ENCODE assay signal across 1 cellular context in the genomic region with DNA sequence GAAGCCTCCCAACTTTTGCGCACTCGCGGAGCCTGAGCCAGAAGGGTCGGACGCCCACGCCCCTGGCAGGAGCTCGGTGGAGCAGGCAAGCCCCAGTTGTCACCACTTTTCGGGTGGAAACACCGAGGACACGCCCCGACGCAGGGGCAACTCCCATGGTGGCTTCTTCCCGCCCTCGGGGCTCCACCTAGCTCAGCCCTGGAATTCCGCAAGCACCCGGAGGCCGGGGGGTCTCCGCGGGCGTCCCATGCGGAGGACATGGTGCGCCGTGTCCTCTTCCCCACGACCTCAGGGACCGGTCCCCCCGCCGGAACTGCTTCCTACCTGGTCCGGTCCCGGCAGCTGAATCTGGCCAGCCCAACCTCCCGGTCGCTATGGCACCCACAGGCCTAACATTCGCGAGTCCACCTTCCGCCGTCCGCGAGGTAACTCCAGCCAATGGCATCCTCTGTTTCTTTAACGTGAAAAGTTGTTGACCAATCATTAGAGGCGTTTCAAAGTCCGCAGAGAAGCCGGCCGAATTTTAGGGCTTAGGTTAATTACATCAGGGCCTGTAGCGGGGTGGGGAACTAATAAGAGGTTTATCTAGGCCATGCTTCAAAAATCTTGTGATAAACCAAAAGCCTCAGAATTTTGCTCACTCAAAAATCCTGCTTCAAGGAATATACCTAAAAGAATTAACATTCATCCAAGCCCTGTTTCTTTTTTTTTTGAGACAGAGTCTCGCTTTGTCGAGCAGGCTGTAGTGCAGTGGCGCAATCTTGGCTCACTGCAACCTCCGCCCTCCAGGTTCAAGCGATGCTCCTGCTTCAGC.
A peak's percentile ranks its signal among the peaks of the same experiment; 100 is the strongest.
TF ChIP-seq lines count a peak whose summit lies in the region.

A gene with protein sequence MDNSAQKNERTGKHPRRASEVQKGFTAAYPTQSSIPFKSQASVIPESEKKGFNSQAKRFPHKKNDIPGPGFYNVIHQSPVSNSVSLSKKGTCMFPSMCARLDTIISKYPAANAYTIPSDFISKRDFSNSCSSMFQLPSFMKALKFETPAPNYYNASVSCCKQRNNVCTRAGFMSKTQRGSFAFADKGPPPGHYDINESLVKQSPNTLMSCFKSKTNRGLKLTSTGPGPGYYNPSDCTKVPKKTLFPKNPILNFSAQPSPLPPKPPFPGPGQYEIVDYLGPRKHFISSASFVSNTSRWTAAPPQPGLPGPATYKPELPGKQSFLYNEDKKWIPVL (minus strand): TSS at position 433 of the 814 bp plus-strand sequence. CDS start 12,394 bp downstream, outside the sequence.

TF ChIP-seq in H1, 55 proteins besides CTCF, POLR2A, EP300 and RAD21:
- TF ChIP-seq TBP (IDR thresholded peaks at IDR 0.05; ENCODE audit: low read depth, low read length): peak; percentile 46; the same call in 1 of the 2 replicates
- TF ChIP-seq, protein P1, sequence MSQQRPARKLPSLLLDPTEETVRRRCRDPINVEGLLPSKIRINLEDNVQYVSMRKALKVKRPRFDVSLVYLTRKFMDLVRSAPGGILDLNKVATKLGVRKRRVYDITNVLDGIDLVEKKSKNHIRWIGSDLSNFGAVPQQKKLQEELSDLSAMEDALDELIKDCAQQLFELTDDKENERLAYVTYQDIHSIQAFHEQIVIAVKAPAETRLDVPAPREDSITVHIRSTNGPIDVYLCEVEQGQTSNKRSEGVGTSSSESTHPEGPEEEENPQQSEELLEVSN (IDR thresholded peaks at IDR 0.05): peak; percentile 14; the same call in 1 of the 2 replicates
- no peak for TF ChIP-seq JUND (IDR thresholded peaks at IDR 0.05; ENCODE audit: low read length)
- peak in 1 of 2 experiments; percentile 68; a peak in 1 of 4 replicates for TF ChIP-seq HDAC2 (IDR thresholded peaks at IDR 0.05; ENCODE audit: borderline replicate concordance in 1 of 2, low read depth in 2 of 2, low read length in 2 of 2)
- TF ChIP-seq CEBPB (IDR thresholded peaks at IDR 0.05; ENCODE audit: low read depth, low read length): peak; percentile 65; the same call in 1 of the 2 replicates
- TF ChIP-seq NANOG (IDR thresholded peaks at IDR 0.05; ENCODE audit: insufficient read depth, low read depth, low read length, poor library complexity, severe bottlenecking): no peak
- TF ChIP-seq SP1 (IDR thresholded peaks at IDR 0.05; ENCODE audit: low read depth, low read length): peak; percentile 93
- no peak for TF ChIP-seq NRF1 (IDR thresholded peaks at IDR 0.05; ENCODE audit: low read depth, low read length)
- TF ChIP-seq CBX5 (IDR thresholded peaks at IDR 0.05; ENCODE audit: low read depth, low read length): no peak
- TF ChIP-seq CHD2 (IDR thresholded peaks at IDR 0.05; ENCODE audit: low read length): peak; percentile 80
- no peak for TF ChIP-seq ASH2L (IDR thresholded peaks at IDR 0.05; ENCODE audit: low read length)
- TF ChIP-seq SIRT6 (IDR thresholded peaks at IDR 0.05; ENCODE audit: low read length): no peak
- no peak for TF ChIP-seq RXRA (IDR thresholded peaks at IDR 0.05; ENCODE audit: insufficient read depth, low read depth, low read length)
- TF ChIP-seq JUN (IDR thresholded peaks at IDR 0.05; ENCODE audit: low read depth, low read length): no peak
- no peak for TF ChIP-seq HDAC6 (IDR thresholded peaks at IDR 0.05; ENCODE audit: low read depth, low read length)
- TF ChIP-seq, protein P2, sequence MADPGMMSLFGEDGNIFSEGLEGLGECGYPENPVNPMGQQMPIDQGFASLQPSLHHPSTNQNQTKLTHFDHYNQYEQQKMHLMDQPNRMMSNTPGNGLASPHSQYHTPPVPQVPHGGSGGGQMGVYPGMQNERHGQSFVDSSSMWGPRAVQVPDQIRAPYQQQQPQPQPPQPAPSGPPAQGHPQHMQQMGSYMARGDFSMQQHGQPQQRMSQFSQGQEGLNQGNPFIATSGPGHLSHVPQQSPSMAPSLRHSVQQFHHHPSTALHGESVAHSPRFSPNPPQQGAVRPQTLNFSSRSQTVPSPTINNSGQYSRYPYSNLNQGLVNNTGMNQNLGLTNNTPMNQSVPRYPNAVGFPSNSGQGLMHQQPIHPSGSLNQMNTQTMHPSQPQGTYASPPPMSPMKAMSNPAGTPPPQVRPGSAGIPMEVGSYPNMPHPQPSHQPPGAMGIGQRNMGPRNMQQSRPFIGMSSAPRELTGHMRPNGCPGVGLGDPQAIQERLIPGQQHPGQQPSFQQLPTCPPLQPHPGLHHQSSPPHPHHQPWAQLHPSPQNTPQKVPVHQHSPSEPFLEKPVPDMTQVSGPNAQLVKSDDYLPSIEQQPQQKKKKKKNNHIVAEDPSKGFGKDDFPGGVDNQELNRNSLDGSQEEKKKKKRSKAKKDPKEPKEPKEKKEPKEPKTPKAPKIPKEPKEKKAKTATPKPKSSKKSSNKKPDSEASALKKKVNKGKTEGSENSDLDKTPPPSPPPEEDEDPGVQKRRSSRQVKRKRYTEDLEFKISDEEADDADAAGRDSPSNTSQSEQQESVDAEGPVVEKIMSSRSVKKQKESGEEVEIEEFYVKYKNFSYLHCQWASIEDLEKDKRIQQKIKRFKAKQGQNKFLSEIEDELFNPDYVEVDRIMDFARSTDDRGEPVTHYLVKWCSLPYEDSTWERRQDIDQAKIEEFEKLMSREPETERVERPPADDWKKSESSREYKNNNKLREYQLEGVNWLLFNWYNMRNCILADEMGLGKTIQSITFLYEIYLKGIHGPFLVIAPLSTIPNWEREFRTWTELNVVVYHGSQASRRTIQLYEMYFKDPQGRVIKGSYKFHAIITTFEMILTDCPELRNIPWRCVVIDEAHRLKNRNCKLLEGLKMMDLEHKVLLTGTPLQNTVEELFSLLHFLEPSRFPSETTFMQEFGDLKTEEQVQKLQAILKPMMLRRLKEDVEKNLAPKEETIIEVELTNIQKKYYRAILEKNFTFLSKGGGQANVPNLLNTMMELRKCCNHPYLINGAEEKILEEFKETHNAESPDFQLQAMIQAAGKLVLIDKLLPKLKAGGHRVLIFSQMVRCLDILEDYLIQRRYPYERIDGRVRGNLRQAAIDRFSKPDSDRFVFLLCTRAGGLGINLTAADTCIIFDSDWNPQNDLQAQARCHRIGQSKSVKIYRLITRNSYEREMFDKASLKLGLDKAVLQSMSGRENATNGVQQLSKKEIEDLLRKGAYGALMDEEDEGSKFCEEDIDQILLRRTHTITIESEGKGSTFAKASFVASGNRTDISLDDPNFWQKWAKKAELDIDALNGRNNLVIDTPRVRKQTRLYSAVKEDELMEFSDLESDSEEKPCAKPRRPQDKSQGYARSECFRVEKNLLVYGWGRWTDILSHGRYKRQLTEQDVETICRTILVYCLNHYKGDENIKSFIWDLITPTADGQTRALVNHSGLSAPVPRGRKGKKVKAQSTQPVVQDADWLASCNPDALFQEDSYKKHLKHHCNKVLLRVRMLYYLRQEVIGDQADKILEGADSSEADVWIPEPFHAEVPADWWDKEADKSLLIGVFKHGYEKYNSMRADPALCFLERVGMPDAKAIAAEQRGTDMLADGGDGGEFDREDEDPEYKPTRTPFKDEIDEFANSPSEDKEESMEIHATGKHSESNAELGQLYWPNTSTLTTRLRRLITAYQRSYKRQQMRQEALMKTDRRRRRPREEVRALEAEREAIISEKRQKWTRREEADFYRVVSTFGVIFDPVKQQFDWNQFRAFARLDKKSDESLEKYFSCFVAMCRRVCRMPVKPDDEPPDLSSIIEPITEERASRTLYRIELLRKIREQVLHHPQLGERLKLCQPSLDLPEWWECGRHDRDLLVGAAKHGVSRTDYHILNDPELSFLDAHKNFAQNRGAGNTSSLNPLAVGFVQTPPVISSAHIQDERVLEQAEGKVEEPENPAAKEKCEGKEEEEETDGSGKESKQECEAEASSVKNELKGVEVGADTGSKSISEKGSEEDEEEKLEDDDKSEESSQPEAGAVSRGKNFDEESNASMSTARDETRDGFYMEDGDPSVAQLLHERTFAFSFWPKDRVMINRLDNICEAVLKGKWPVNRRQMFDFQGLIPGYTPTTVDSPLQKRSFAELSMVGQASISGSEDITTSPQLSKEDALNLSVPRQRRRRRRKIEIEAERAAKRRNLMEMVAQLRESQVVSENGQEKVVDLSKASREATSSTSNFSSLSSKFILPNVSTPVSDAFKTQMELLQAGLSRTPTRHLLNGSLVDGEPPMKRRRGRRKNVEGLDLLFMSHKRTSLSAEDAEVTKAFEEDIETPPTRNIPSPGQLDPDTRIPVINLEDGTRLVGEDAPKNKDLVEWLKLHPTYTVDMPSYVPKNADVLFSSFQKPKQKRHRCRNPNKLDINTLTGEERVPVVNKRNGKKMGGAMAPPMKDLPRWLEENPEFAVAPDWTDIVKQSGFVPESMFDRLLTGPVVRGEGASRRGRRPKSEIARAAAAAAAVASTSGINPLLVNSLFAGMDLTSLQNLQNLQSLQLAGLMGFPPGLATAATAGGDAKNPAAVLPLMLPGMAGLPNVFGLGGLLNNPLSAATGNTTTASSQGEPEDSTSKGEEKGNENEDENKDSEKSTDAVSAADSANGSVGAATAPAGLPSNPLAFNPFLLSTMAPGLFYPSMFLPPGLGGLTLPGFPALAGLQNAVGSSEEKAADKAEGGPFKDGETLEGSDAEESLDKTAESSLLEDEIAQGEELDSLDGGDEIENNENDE (IDR thresholded peaks at IDR 0.05; ENCODE audit: insufficient replicate concordance, low read length): no peak
- no peak for TF ChIP-seq CBX8 (IDR thresholded peaks at IDR 0.05; ENCODE audit: borderline replicate concordance, low read depth, low read length)
- TF ChIP-seq TAF1 (IDR thresholded peaks at IDR 0.05; ENCODE audit: low read depth, low read length): peak; percentile 60; the same call in 1 of the 2 replicates
- 0 out of 2 replicates have a peak, but pooled peaks have one; percentile 41 for TF ChIP-seq POLR2AphosphoS5 (IDR thresholded peaks at IDR 0.05; ENCODE audit: low read depth, low read length)
- peak; percentile 77 for TF ChIP-seq PHF8 (conservative IDR thresholded peaks at IDR 0.05; ENCODE audit: low read depth, low read length)
- TF ChIP-seq, protein P3, sequence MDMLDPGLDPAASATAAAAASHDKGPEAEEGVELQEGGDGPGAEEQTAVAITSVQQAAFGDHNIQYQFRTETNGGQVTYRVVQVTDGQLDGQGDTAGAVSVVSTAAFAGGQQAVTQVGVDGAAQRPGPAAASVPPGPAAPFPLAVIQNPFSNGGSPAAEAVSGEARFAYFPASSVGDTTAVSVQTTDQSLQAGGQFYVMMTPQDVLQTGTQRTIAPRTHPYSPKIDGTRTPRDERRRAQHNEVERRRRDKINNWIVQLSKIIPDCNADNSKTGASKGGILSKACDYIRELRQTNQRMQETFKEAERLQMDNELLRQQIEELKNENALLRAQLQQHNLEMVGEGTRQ (IDR thresholded peaks at IDR 0.05; ENCODE audit: low read length): no peak
- no peak for TF ChIP-seq SUZ12 (IDR thresholded peaks at IDR 0.05; ENCODE audit: low read length)
- TF ChIP-seq SP2 (IDR thresholded peaks at IDR 0.05; ENCODE audit: low read length): no peak
- no peak for TF ChIP-seq EGR1 (IDR thresholded peaks at IDR 0.05; ENCODE audit: borderline replicate concordance, low read depth, low read length)
- no peak for TF ChIP-seq TEAD4 (IDR thresholded peaks at IDR 0.05; ENCODE audit: low read depth, low read length)
- TF ChIP-seq YY1 (IDR thresholded peaks at IDR 0.05; ENCODE audit: low read depth, low read length): no peak
- TF ChIP-seq FOSL1 (IDR thresholded peaks at IDR 0.05; ENCODE audit: insufficient read depth, low read depth, low read length): no peak
- TF ChIP-seq KDM1A (IDR thresholded peaks at IDR 0.05; ENCODE audit: borderline replicate concordance, low read length): no peak
- TF ChIP-seq RNF2 (IDR thresholded peaks at IDR 0.05; ENCODE audit: borderline replicate concordance, low read depth, low read length, missing control alignments, poor library complexity, severe bottlenecking): no peak
- TF ChIP-seq, protein P4, sequence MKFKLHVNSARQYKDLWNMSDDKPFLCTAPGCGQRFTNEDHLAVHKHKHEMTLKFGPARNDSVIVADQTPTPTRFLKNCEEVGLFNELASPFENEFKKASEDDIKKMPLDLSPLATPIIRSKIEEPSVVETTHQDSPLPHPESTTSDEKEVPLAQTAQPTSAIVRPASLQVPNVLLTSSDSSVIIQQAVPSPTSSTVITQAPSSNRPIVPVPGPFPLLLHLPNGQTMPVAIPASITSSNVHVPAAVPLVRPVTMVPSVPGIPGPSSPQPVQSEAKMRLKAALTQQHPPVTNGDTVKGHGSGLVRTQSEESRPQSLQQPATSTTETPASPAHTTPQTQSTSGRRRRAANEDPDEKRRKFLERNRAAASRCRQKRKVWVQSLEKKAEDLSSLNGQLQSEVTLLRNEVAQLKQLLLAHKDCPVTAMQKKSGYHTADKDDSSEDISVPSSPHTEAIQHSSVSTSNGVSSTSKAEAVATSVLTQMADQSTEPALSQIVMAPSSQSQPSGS (IDR thresholded peaks at IDR 0.05; ENCODE audit: low read length): no peak
- TF ChIP-seq MAFK (IDR thresholded peaks at IDR 0.05; ENCODE audit: low read depth, low read length): no peak
- TF ChIP-seq CHD1 (IDR thresholded peaks at IDR 0.05; ENCODE audit: low read depth, low read length): no peak
- peak; percentile 93 for TF ChIP-seq KDM4A (IDR thresholded peaks at IDR 0.05; ENCODE audit: low read depth, low read length, severe bottlenecking)
- 0 out of 4 replicates have a peak, but pooled peaks of 1 of the 2 experiments have one; percentile 37 for TF ChIP-seq SIN3A (conservative IDR thresholded peaks at IDR 0.05 in 1 of 2, IDR thresholded peaks at IDR 0.05 in 1 of 2; ENCODE audit: low read depth in 1 of 2, low read length in 2 of 2)
- TF ChIP-seq TCF12 (IDR thresholded peaks at IDR 0.05; ENCODE audit: low read depth, low read length): no peak
